24 cellular contexts compared by ENCODE assay signal in genomic region chr6:142331601-142332000, GRCh38. TPM values are rescaled to one million over a fixed set of nuclear protein-coding genes. Genes with fewer than 3 reads are reported as not detected.
DNase-seq lines count a peak whose midpoint lies in the region; ATAC-seq and TF ChIP-seq lines count a peak whose summit lies in the region.
"Had no signal": no experiment of that assay in that cellular context is flagged by ENCODE, and none has a peak within 500 bp of the region (broad histone marks: within the 10 kb centered on the region; RNA-seq: fewer than 3 reads in every experiment).

No MANE protein-coding gene starts in this region.

- no peak for DNase-seq in CD8-positive, alpha-beta T cell
- no peak for DNase-seq in NK-92 treated with Interleukin-12 subunit alpha and Interleukin-12 subunit beta, amount 100 ng/mL, for 24 hours (lab: John Stamatoyannopoulos, UW)
- no peak for DNase-seq in esophagus squamous epithelium (lab: John Stamatoyannopoulos, UW)
- DNase-seq in activated gamma-delta T cell treated with Interleukin-2 at 50 U/mL for 16 hours: no peak
- DNase-seq: DMS79; erythroblast; hypothalamus; NCI-H1048; NCI-H1930; NCI-H345; stimulated activated CD4-positive, alpha-beta T cell treated with anti-CD3 and anti-CD28 coated beads, Interleukin-2, amount 100 ng/mL, for 24 hours; upper lobe of left lung had no signal

- CTCF ChIA-PET in CD8-positive, alpha-beta T cell (lab: Charles Lee): no interaction called here

- peaks cover 18% of the 10 kb centered on the region for H3K4me1 Mint-ChIP-seq in CD8-positive, alpha-beta T cell (ENCODE audit: low read depth)
- peaks cover 21% of the 10 kb centered on the region for H3K4me1 Mint-ChIP-seq in brain
- H3K4me1 Mint-ChIP-seq: memory B cell had no signal

- no peak overlapping the region for H3K4me3 Mint-ChIP-seq in CD8-positive, alpha-beta T cell
- H3K4me3 Mint-ChIP-seq in brain: peak overlapping the region in 1 of 5 experiments; percentile 5
- H3K4me3 Mint-ChIP-seq: activated CD4-positive, alpha-beta memory T cell treated with anti-CD3 and anti-CD28 coated beads for 36 hours; CD4-positive, alpha-beta memory T cell; dendritic cell treated with granulocyte-macrophage colony-stimulating factor and Interleukin-4, amounts not matched to agents 40 ng/mL and 50 ng/mL, for 4 days; memory B cell; WTC11 had no signal

- POLR2A ChIA-PET in CD8-positive, alpha-beta T cell (lab: Charles Lee): interaction anchor here (0.5 kb wide), 1 partner anchor 24 kb away, joined by 3 read pairs; no protein-coding TSS in a partner anchor

- no peak overlapping the region for H3K9ac ChIP-seq in HUES48 (ENCODE audit: low read depth, low read length)

- no peaks in the 10 kb centered on the region for H3K9me3 Mint-ChIP-seq in CD8-positive, alpha-beta T cell
- H3K9me3 Mint-ChIP-seq in brain: no peaks in the 10 kb centered on the region
- H3K9me3 Mint-ChIP-seq: activated CD4-positive, alpha-beta memory T cell treated with anti-CD3 and anti-CD28 coated beads for 36 hours; CD4-positive, alpha-beta memory T cell; dendritic cell treated with granulocyte-macrophage colony-stimulating factor and Interleukin-4, amounts not matched to agents 40 ng/mL and 50 ng/mL, for 4 days; memory B cell; naive thymus-derived CD4-positive, alpha-beta T cell; WTC11 had no signal

- no peaks in the 10 kb centered on the region for H3K36me3 Mint-ChIP-seq in CD8-positive, alpha-beta T cell
- no peaks in the 10 kb centered on the region for H3K36me3 Mint-ChIP-seq in brain
- H3K36me3 Mint-ChIP-seq: activated CD4-positive, alpha-beta memory T cell treated with anti-CD3 and anti-CD28 coated beads for 36 hours; CD4-positive, alpha-beta memory T cell; memory B cell; naive thymus-derived CD4-positive, alpha-beta T cell; WTC11 had no signal

- no peaks in the 10 kb centered on the region for H3K9me3 ChIP-seq in CD8-positive, alpha-beta T cell (ENCODE audit: low read length)
- H3K9me3 ChIP-seq in HUES48 (ENCODE audit: control insufficient read depth, insufficient read depth, low read length) (no peaks in the 10 kb centered on the region), mesodermal cell (ENCODE audit: control insufficient read depth, low read length) (no peaks in the 10 kb centered on the region), esophagus squamous epithelium (no peaks in the 10 kb centered on the region)
- H3K9me3 ChIP-seq: prostate gland, upper lobe of left lung had no signal

- no peak for TF ChIP-seq CTCF in CD8-positive, alpha-beta T cell (IDR thresholded peaks at IDR 0.05)
- TF ChIP-seq CTCF in brain (conservative IDR thresholded peaks at IDR 0.05) (no peak), esophagus squamous epithelium (IDR thresholded peaks at IDR 0.05) (no peak)

- no peak for ATAC-seq in CD8-positive, alpha-beta T cell
- no peak for ATAC-seq in HG02678 (IDR thresholded peaks at IDR 0.05; ENCODE audit: unreplicated experiment)
- ATAC-seq: WTC11 had no signal

- TF ChIP-seq POLR2A in esophagus squamous epithelium (IDR thresholded peaks at IDR 0.05): no peak

- no peaks in the 10 kb centered on the region for H3K27me3 ChIP-seq in CD8-positive, alpha-beta T cell (ENCODE audit: insufficient read depth, low read length)
- H3K27me3 ChIP-seq in HUES48 (ENCODE audit: control insufficient read depth, insufficient read depth, low read length) (no peaks in the 10 kb centered on the region), esophagus squamous epithelium (no peaks in the 10 kb centered on the region)
- H3K27me3 ChIP-seq: cardiac muscle cell, upper lobe of left lung had no signal

- no peaks in the 10 kb centered on the region for H3K36me3 ChIP-seq in CD8-positive, alpha-beta T cell (ENCODE audit: insufficient read depth, low read length)
- H3K36me3 ChIP-seq in HUES48 (ENCODE audit: control insufficient read depth, insufficient read depth, low read length) (no peaks in the 10 kb centered on the region), mesodermal cell (ENCODE audit: control insufficient read depth, insufficient read depth, low read length) (peaks cover 4% of the 10 kb centered on the region), esophagus squamous epithelium (no peaks in the 10 kb centered on the region)
- H3K36me3 ChIP-seq: cardiac muscle cell, prostate gland, upper lobe of left lung had no signal

- no peak overlapping the region for H3K4me3 ChIP-seq in CD8-positive, alpha-beta T cell (ENCODE audit: low read depth, low read length)
- no peak overlapping the region for H3K4me3 ChIP-seq in HUES48 (ENCODE audit: low read depth, low read length)
- no peak overlapping the region for H3K4me3 ChIP-seq in mesodermal cell (ENCODE audit: extremely low read depth, insufficient read depth, low read length, poor library complexity, severe bottlenecking)
- no peak overlapping the region for H3K4me3 ChIP-seq in esophagus squamous epithelium
- H3K4me3 ChIP-seq: cardiac muscle cell, prostate gland, upper lobe of left lung had no signal

- no CpG with 5 or more reads among the region's 3 CpGs for WGBS in mesodermal cell (ENCODE audit: insufficient coverage in 2 of 2), 2 experiments
- WGBS in esophagus squamous epithelium, 2 donors: 56 to 66% methylated on average over 3 of the region's 3 CpGs

- intact Hi-C loops in CD8-positive, alpha-beta T cell (cut with DNase I, micrococcal nuclease): no loop called here
- intact Hi-C loops in esophagus squamous epithelium (cut with DNase I): no loop called here

- H3K27ac ChIP-seq in CD8-positive, alpha-beta T cell (ENCODE audit: low read depth, low read length): no peak overlapping the region
- H3K27ac ChIP-seq in HUES48 (ENCODE audit: low read depth, low read length) (peak overlapping the region; percentile 56), mesodermal cell (ENCODE audit: low read depth, low read length, severe bottlenecking) (peak overlapping the region; percentile 96), esophagus squamous epithelium (no peak overlapping the region)
- H3K27ac ChIP-seq: cardiac muscle cell, prostate gland, upper lobe of left lung had no signal

- peaks cover 13% of the 10 kb centered on the region for H3K4me1 ChIP-seq in CD8-positive, alpha-beta T cell (ENCODE audit: insufficient read depth, low read length)
- peaks cover 21% of the 10 kb centered on the region; the same call in 1 of the 2 replicates for H3K4me1 ChIP-seq in HUES48 (ENCODE audit: control insufficient read depth, insufficient read depth, low read length)
- peaks cover 59% of the 10 kb centered on the region for H3K4me1 ChIP-seq in mesodermal cell (ENCODE audit: control insufficient read depth, insufficient read depth, low read length, poor library complexity, severe bottlenecking)
- H3K4me1 ChIP-seq in esophagus squamous epithelium: peaks cover 0 to 12% (median 0%) of the 10 kb centered on the region in 3 donors
- H3K4me1 ChIP-seq: prostate gland had no signal

- no peaks in the 10 kb centered on the region for H3K27me3 Mint-ChIP-seq in CD8-positive, alpha-beta T cell (ENCODE audit: low read depth)
- no peaks in the 10 kb centered on the region for H3K27me3 Mint-ChIP-seq in brain
- H3K27me3 Mint-ChIP-seq: activated CD4-positive, alpha-beta memory T cell treated with anti-CD3 and anti-CD28 coated beads for 36 hours; dendritic cell treated with granulocyte-macrophage colony-stimulating factor and Interleukin-4, amounts not matched to agents 40 ng/mL and 50 ng/mL, for 4 days had no signal

- H3K27ac Mint-ChIP-seq in CD8-positive, alpha-beta T cell: peak overlapping the region; percentile 50
- peak overlapping the region in 3 of 5 experiments; percentile 15 to 61 (median 39) for H3K27ac Mint-ChIP-seq in brain
- H3K27ac Mint-ChIP-seq: activated CD4-positive, alpha-beta memory T cell treated with anti-CD3 and anti-CD28 coated beads for 36 hours; CD4-positive, alpha-beta memory T cell; dendritic cell treated with granulocyte-macrophage colony-stimulating factor and Interleukin-4, amounts not matched to agents 40 ng/mL and 50 ng/mL, for 4 days; memory B cell; WTC11 had no signal

RNA-seq across cellular contexts. Expression of gene ADGRG6, which starts 29.8 kb away (rescaled TPM):
- under 1 TPM; 0.54 to 0.61 TPM for total RNA-seq in CD8-positive, alpha-beta T cell
- 0.42 TPM for polyA plus RNA-seq in brain (ENCODE audit: insufficient read depth, low read depth, low replicate concordance)
- polyA plus RNA-seq in mesodermal cell (2013, experiment 1 of 2): 99.8 TPM
- polyA plus RNA-seq in mesodermal cell (2013, experiment 2 of 2): 97.2 TPM
- 10 to 100 TPM; 22.3 to 56.5 (median 26.0) TPM for total RNA-seq in esophagus squamous epithelium
- polyA plus RNA-seq: CD4-positive, alpha-beta memory T cell had no signal

Comparison
In these comparisons a context has a peak if more than half of its experiments do, and no peak if none do; other contexts are left out.
1. H3K27ac ChIP-seq: peak in HUES48 (single experiment) and mesodermal cell (single experiment); none in CD8-positive, alpha-beta T cell (single experiment) and esophagus squamous epithelium (0 of 4).
2. RNA of gene ADGRG6, which starts 29.8 kb away (total RNA-seq): 22.3 to 56.5 TPM in esophagus squamous epithelium; 0.54 to 0.61 TPM in CD8-positive, alpha-beta T cell; every median in the first group is over 10 times any median in the second.